In genomic region chr3:46846624-46847542, GRCh38 we compare ENCODE assay signal across 9 cellular contexts. TPM values are rescaled to one million over a fixed set of nuclear protein-coding genes. Genes with fewer than 3 reads are reported as not detected.
DNase-seq lines count a peak whose midpoint lies in the region; ATAC-seq, FAIRE-seq and TF ChIP-seq lines count a peak whose summit lies in the region.
"Had no signal": no experiment of that assay in that cellular context is flagged by ENCODE, and none has a peak within 500 bp of the region (broad histone marks: within the 10 kb centered on the region; RNA-seq: fewer than 3 reads in every experiment).

No MANE protein-coding gene starts in this region.

- no peaks in the 10 kb centered on the region for H3K27me3 Mint-ChIP-seq in activated naive CD4-positive, alpha-beta T cell treated with anti-CD3 and anti-CD28 coated beads, Interleukin-2, amount 50 U/mL, for 24 hours

- H3K9me3 ChIP-seq in ascending aorta (no peaks in the 10 kb centered on the region), mononuclear cell (ENCODE audit: low read depth, low read length) (peaks cover 1% of the 10 kb centered on the region), transverse colon (peaks cover 0 to under 1% of the 10 kb centered on the region in 2 donors)

- in situ Hi-C loops in transverse colon (cut with MboI; ENCODE audit: low pct_ligation_motif_present in 1 of 4, low pct_unique_long_range_greater_than_20kb in 1 of 4, low sequenced_read_pairs in 3 of 4), result no loop called here

- TF ChIP-seq CTCF in ascending aorta (IDR thresholded peaks at IDR 0.05) (no peak), transverse colon (IDR thresholded peaks at IDR 0.05) (no peak)

- no peak for TF ChIP-seq POLR2A in transverse colon (IDR thresholded peaks at IDR 0.05)

- H3K27me3 ChIP-seq in ascending aorta (no peaks in the 10 kb centered on the region), mononuclear cell (ENCODE audit: insufficient read depth, low read length) (no peaks in the 10 kb centered on the region), transverse colon (no peaks in the 10 kb centered on the region)

- peak overlapping the region; percentile 59 to 72 for H3K27ac ChIP-seq in ascending aorta
- H3K27ac ChIP-seq in transverse colon, result peak overlapping the region; percentile 68 to 88 (median 74)

- TF ChIP-seq EP300 in transverse colon (IDR thresholded peaks at IDR 0.05; ENCODE audit: low read depth), result no peak

- no peaks in the 10 kb centered on the region for H3K36me3 Mint-ChIP-seq in activated naive CD4-positive, alpha-beta T cell treated with anti-CD3 and anti-CD28 coated beads, Interleukin-2, amount 50 U/mL, for 24 hours

- no peak for ATAC-seq in GM21619 (IDR thresholded peaks at IDR 0.05; ENCODE audit: unreplicated experiment)

- no peaks in the 10 kb centered on the region for H3K36me3 ChIP-seq in ascending aorta
- no peaks in the 10 kb centered on the region for H3K36me3 ChIP-seq in transverse colon

- H3K4me3 ChIP-seq in ascending aorta, result peak overlapping the region; percentile 48 to 70
- H3K4me3 ChIP-seq in mononuclear cell (ENCODE audit: low read length), result peak overlapping the region; percentile 43
- peak overlapping the region in 3 of 4 donors; percentile 42 to 54 (median 50) for H3K4me3 ChIP-seq in transverse colon

- intact Hi-C loops in ascending aorta (cut with DNase I) (loop anchor here (1.0 to 10.0 kb wide), 4 partner anchors 34 to 145 kb away; partner anchors contain the start of genes CCDC12, NBEAL2 and TMIE), transverse colon (cut with DNase I; ENCODE audit: low total_unique reads) (no loop called here)

- DNase-seq in activated naive CD4-positive, alpha-beta T cell treated with anti-CD3 and anti-CD28 coated beads, Interleukin-2, amount 50 U/mL, for 16 hours, result no peak
- DNase-seq in ascending aorta (ENCODE audit: low spot score in 2 of 2), result peak in 1 of 2 donors; percentile 61
- DNase-seq in transverse colon, result no peak
- DNase-seq in CD1c-positive myeloid dendritic cell (ENCODE audit: extremely low spot score), result no peak
- DNase-seq in HTR-8/SVneo (ENCODE audit: insufficient read length, low spot score), result no peak

- H3K9me3 Mint-ChIP-seq in activated naive CD4-positive, alpha-beta T cell treated with anti-CD3 and anti-CD28 coated beads, Interleukin-2, amount 50 U/mL, for 24 hours, result no peaks in the 10 kb centered on the region

- H3K4me1 Mint-ChIP-seq in activated naive CD4-positive, alpha-beta T cell treated with anti-CD3 and anti-CD28 coated beads, Interleukin-2, amount 50 U/mL, for 24 hours, result peaks cover 12% of the 10 kb centered on the region

- H3K4me1 ChIP-seq in ascending aorta (peaks cover 11 to 12% of the 10 kb centered on the region in 2 donors), mononuclear cell (ENCODE audit: insufficient read depth, low read length) (peaks cover 19% of the 10 kb centered on the region), transverse colon (peaks cover 7 to 17% (median 13%) of the 10 kb centered on the region in 4 donors)

- no peak for FAIRE-seq in HTR-8/SVneo (lab: Jason Lieb, UNC)

- H3K4me3 Mint-ChIP-seq in activated naive CD4-positive, alpha-beta T cell treated with anti-CD3 and anti-CD28 coated beads, Interleukin-2, amount 50 U/mL, for 24 hours, result peak overlapping the region; percentile 81

- WGBS in transverse colon (ENCODE audit: low coverage in 1 of 2), 2 donors, result 87% methylated on average over 9 of the region's 9 CpGs; no CpG with 5 or more reads in 1 of the 2 donors

- H3K27ac Mint-ChIP-seq in activated naive CD4-positive, alpha-beta T cell treated with anti-CD3 and anti-CD28 coated beads, Interleukin-2, amount 50 U/mL, for 24 hours, result no peak overlapping the region

RNA-seq across cellular contexts. Expression of gene MYL3, which starts 16.4 kb away (rescaled TPM):
- total RNA-seq in ascending aorta (3.6 TPM), mononuclear cell (not detected), transverse colon (10 to 100 TPM in 1 of 4 donors, 1 to 10 TPM in 1, under 1 TPM in 1, not detected in 1; 0.82 to 16.1 (median 1.4) TPM)
- total RNA-seq: occipital lobe had no signal

RNA-seq across cellular contexts. Expression of gene PTH1R, which starts 30.6 kb away (rescaled TPM):
- total RNA-seq in ascending aorta, result 10.3 TPM
- not detected for total RNA-seq in mononuclear cell
- total RNA-seq in transverse colon, result 1 to 10 TPM in 2 of 4 donors, under 1 TPM in 1, not detected in 1; 0.60 to 2.5 (median 1.4) TPM
